27 cellular contexts compared by ENCODE assay signal in the genomic region with DNA sequence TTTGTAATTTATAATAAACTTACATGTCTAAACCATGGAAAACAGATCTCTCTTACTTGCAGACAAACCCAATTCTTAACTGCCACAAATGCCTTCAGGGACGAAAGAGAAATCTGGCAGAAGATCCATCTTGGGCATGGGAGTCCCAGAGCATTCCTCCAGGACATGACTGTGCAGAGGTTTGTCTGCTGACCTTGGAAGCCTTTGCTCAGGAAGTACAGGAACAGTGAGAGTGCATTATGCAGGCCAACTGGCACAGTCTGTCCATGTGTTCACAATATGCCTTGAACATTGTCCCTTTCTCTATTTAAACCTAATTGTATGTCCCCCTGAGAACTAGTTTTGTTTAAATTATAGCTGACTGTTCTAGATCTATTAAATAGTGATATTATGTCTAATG.
A peak's percentile ranks its signal among the peaks of the same experiment; 100 is the strongest.
DNase-seq lines count a peak whose midpoint lies in the region; ATAC-seq and TF ChIP-seq lines count a peak whose summit lies in the region.
"Had no signal": no experiment of that assay in that cellular context is flagged by ENCODE, and none has a peak within 500 bp of the region (broad histone marks: within the 10 kb centered on the region; RNA-seq: fewer than 3 reads in every experiment).

No MANE protein-coding gene starts in this region.

- H3K27ac ChIP-seq in VCaP, result peak overlapping the region; percentile 45
- H3K27ac ChIP-seq: ascending aorta, pancreas had no signal

- TF ChIP-seq CTCF in VCaP (conservative IDR thresholded peaks at IDR 0.05) (no peak), fibroblast of the aortic adventitia (IDR thresholded peaks at IDR 0.05; ENCODE audit: insufficient read depth, low read length) (no peak), Calu3 (IDR thresholded peaks at IDR 0.05; ENCODE audit: unreplicated experiment) (no peak)

- CTCF ChIA-PET in Calu3 (lab: Charles Lee), result no interaction called here

- peaks cover 5% of the 10 kb centered on the region for H3K9me3 Mint-ChIP-seq in Calu3 (ENCODE audit: low read depth, unreplicated experiment)
- H3K9me3 Mint-ChIP-seq: activated CD8-positive, alpha-beta T cell treated with anti-CD3 and anti-CD28 coated beads for 36 hours; CD8-positive, alpha-beta memory T cell; endodermal cell; naive B cell; T-helper 2 cell treated with Interferon-gamma antibody and Interleukin-4, amounts not matched to agents 5 μg/mL and 100 μg/mL, for 36 hours had no signal

- no peak overlapping the region for H3K4me3 Mint-ChIP-seq in Calu3 (ENCODE audit: low read depth, unreplicated experiment)
- H3K4me3 Mint-ChIP-seq: activated CD8-positive, alpha-beta T cell treated with anti-CD3 and anti-CD28 coated beads for 36 hours; CD8-positive, alpha-beta memory T cell; endodermal cell; memory B cell; naive B cell; T-helper 2 cell treated with Interferon-gamma antibody and Interleukin-4, amounts not matched to agents 5 μg/mL and 100 μg/mL, for 36 hours had no signal

- in situ Hi-C loops in ACHN (cut with HindIII; ENCODE audit: low pct_ligation_motif_present, low pct_unique_long_range_greater_than_20kb, low sequenced_read_pairs), result no loop called here

- no peak overlapping the region for H3K27ac Mint-ChIP-seq in Calu3 (ENCODE audit: unreplicated experiment)
- H3K27ac Mint-ChIP-seq: activated CD8-positive, alpha-beta T cell treated with anti-CD3 and anti-CD28 coated beads for 36 hours; CD8-positive, alpha-beta memory T cell; endodermal cell; memory B cell; naive B cell; T-helper 2 cell treated with Interferon-gamma antibody and Interleukin-4, amounts not matched to agents 5 μg/mL and 100 μg/mL, for 36 hours had no signal

- H3K36me3 Mint-ChIP-seq in Calu3 (ENCODE audit: insufficient read depth, unreplicated experiment), result no peaks in the 10 kb centered on the region
- H3K36me3 Mint-ChIP-seq: CD8-positive, alpha-beta memory T cell; memory B cell; naive B cell had no signal

- H3K4me1 Mint-ChIP-seq in Calu3 (ENCODE audit: low read depth, unreplicated experiment), result peaks cover 18% of the 10 kb centered on the region
- H3K4me1 Mint-ChIP-seq: CD8-positive, alpha-beta memory T cell; naive B cell had no signal

- no peak for ATAC-seq in HG02588 (IDR thresholded peaks at IDR 0.05; ENCODE audit: unreplicated experiment)
- ATAC-seq: activated CD8-positive, alpha-beta T cell treated with anti-CD3 and anti-CD28 coated beads for 36 hours had no signal

- intact Hi-C loops in posterior vena cava (cut with DNase I), result no loop called here
- intact Hi-C loops in Calu3 (cut with micrococcal nuclease; ENCODE audit: unreplicated experiment), result no loop called here

- H3K4me3 ChIP-seq in fibroblast of the aortic adventitia (ENCODE audit: low read depth, low read length), result no peak overlapping the region
- H3K4me3 ChIP-seq: ascending aorta, pancreas had no signal

- DNase-seq in HCEC 1CT (peak; percentile 26), fibroblast of the aortic adventitia (ENCODE audit: low read depth) (peak; percentile 54), posterior vena cava (ENCODE audit: low spot score) (peak; percentile 72), ACHN (no peak), Calu3 (no peak)
- DNase-seq: activated CD8-positive, alpha-beta T cell treated with anti-CD3 and anti-CD28 coated beads for 36 hours; activated naive CD4-positive, alpha-beta T cell treated with Interleukin-2 at 50 U/mL for 16 hours; activated T-cell treated with anti-CD3 and anti-CD28 coated beads, Interleukin-2, amount 50 U/mL, for 1 hour; AML-193; CD8-positive, alpha-beta memory T cell; DMS79; endodermal cell; hypothalamus; islet precursor cell; naive B cell; NCI-H1092 treated with DMSO at 0.1 percent for 48 hours; NCI-H2029 treated with DMSO at 0.1 percent for 48 hours; NCI-H446 treated with DMSO at 0.1 percent for 48 hours; pancreas; SK-N-SH; small intestine; stimulated activated naive CD4-positive, alpha-beta T cell had no signal

- no peaks in the 10 kb centered on the region for H3K27me3 Mint-ChIP-seq in Calu3 (ENCODE audit: unreplicated experiment)

- no TSS peak for BruUV-seq in Calu3 (replicated peaks; lab: Mats Ljungman, UMichigan)

Comparison
In these comparisons a context has a peak if more than half of its experiments do, and no peak if none do; other contexts are left out.
1. DNase-seq: peak in HCEC 1CT (single experiment), fibroblast of the aortic adventitia (single experiment) and posterior vena cava (single experiment); none in ACHN (single experiment) and Calu3 (single experiment).